In the genomic region with DNA sequence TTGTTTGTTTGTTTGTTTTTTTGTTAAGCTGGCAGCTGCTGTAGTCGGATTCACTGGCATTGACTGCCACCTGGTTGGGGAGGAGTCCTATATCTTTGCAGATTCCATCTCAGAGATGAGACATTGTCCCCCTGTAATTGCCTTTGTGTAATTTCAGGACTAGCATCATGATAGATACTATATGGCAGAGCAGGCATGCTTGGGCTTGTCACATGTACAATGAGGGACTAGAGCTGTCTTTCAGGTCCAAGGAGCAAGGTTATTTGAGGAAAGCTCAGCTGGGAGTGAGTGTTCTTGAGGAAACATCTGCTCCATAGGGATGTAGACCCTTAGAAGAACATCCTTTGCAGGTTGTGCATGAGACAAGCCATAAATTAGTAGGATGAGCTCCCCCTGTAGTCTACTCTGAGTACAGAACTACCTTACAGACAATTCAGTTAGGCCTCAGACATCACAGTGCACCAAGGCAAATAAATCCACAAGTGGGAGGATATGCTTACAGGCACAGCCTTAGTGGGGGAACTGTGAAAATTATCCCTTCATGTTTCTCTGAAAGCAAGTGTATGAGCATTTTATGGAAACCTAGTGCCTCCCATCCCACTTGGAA, we compare ENCODE assay signal across 10 cellular contexts.
DNase-seq lines count a peak whose midpoint lies in the region; ATAC-seq and TF ChIP-seq lines count a peak whose summit lies in the region.
"Had no signal": no experiment of that assay in that cellular context is flagged by ENCODE, and none has a peak within 500 bp of the region (broad histone marks: within the 10 kb centered on the region; RNA-seq: fewer than 3 reads in every experiment).

No MANE protein-coding gene starts in this region.

- no peaks in the 10 kb centered on the region for H3K36me3 Mint-ChIP-seq in neural crest cell (ENCODE audit: low read depth)
- H3K36me3 Mint-ChIP-seq in CD8-positive, alpha-beta T cell, result no peaks in the 10 kb centered on the region

- no peaks in the 10 kb centered on the region for H3K4me1 ChIP-seq in Loucy (ENCODE audit: insufficient read depth, low read length, poor library complexity, severe bottlenecking)
- peaks cover 11% of the 10 kb centered on the region for H3K4me1 ChIP-seq in mammary epithelial cell (ENCODE audit: insufficient read depth, low read length)
- H3K4me1 ChIP-seq in CD8-positive, alpha-beta T cell (ENCODE audit: insufficient read depth, low read length), result no peaks in the 10 kb centered on the region

- CTCF ChIA-PET in mammary epithelial cell (lab: Charles Lee; ENCODE audit: low non-redundant PET), result interaction anchor here (0.6 to 0.7 kb wide), 3 partner anchors 115 to 653 kb away, joined by 3 to 4 read pairs (median 3); no protein-coding TSS in a partner anchor
- CTCF ChIA-PET in CD8-positive, alpha-beta T cell (lab: Charles Lee), result interaction anchor here (0.6 kb wide), 1 partner anchor 1855 kb away, joined by 3 read pairs; no protein-coding TSS in a partner anchor

- H3K4me2 ChIP-seq in Loucy (ENCODE audit: low read depth, low read length, poor library complexity, severe bottlenecking) (no peak overlapping the region), mammary epithelial cell (ENCODE audit: insufficient read depth, low read depth, low read length) (no peak overlapping the region)

- H3K36me3 ChIP-seq in Loucy (ENCODE audit: insufficient read depth, low read length) (no peaks in the 10 kb centered on the region), mammary epithelial cell (ENCODE audit: insufficient read depth, low read length) (no peaks in the 10 kb centered on the region)
- H3K36me3 ChIP-seq in CD8-positive, alpha-beta T cell (ENCODE audit: insufficient read depth, low read length), result no peaks in the 10 kb centered on the region
- H3K36me3 ChIP-seq: esophagus squamous epithelium had no signal

- no peaks in the 10 kb centered on the region for H3F3A ChIP-seq in Loucy (ENCODE audit: low read depth)

- H3K27ac Mint-ChIP-seq in neural crest cell (ENCODE audit: unreplicated experiment), result no peak overlapping the region
- no peak overlapping the region for H3K27ac Mint-ChIP-seq in CD8-positive, alpha-beta T cell
- H3K27ac Mint-ChIP-seq: stimulated activated naive CD8-positive, alpha-beta T cell treated with anti-CD3 and anti-CD28 coated beads, Interleukin-15, Interleukin-2, amounts not matched to agents 100 ng/mL and 50 ng/mL, for 24 hours had no signal

- H3K4me3 ChIP-seq in Loucy (ENCODE audit: low read length, poor library complexity, severe bottlenecking) (no peak overlapping the region), mammary epithelial cell (replicated peaks in 1 of 3; ENCODE audit: insufficient read depth in 1 of 3, low read depth in 2 of 3, low read length in 3 of 3) (no peak overlapping the region)
- no peak overlapping the region for H3K4me3 ChIP-seq in CD8-positive, alpha-beta T cell (ENCODE audit: low read depth, low read length)
- H3K4me3 ChIP-seq: esophagus squamous epithelium had no signal

- H4K20me1 ChIP-seq in Loucy (ENCODE audit: insufficient read depth, low read length, poor library complexity, severe bottlenecking) (no peaks in the 10 kb centered on the region), mammary epithelial cell (ENCODE audit: insufficient read depth, low read length) (no peaks in the 10 kb centered on the region)

- no peak overlapping the region for H3K9ac ChIP-seq in Loucy (ENCODE audit: low read depth, low read length, poor library complexity, severe bottlenecking)
- no peak overlapping the region for H3K9ac ChIP-seq in mammary epithelial cell (ENCODE audit: insufficient read depth, low read length)

- no peak overlapping the region for H2AFZ ChIP-seq in Loucy (ENCODE audit: low read length)
- H2AFZ ChIP-seq in mammary epithelial cell (ENCODE audit: low read depth, low read length), result peak overlapping the region; percentile 60

- BruUV-seq in mammary epithelial cell (replicated peaks; lab: Mats Ljungman, UMichigan), result no TSS peak

- in situ Hi-C loops in mammary epithelial cell (cut with MboI; ENCODE audit: low sequenced_read_pairs in 2 of 2), result loop anchor here in 1 of 2 donors (10.0 kb wide), 1 partner anchor 265 kb away; no protein-coding TSS in a partner anchor

- dilution Hi-C loops in mammary epithelial cell (cut with HindIII; ENCODE audit: low sequenced_read_pairs), result no loop called here

- TF ChIP-seq CTCF in Loucy (conservative IDR thresholded peaks at IDR 0.05; ENCODE audit: low read length) (peak; percentile 45), mammary epithelial cell (conservative IDR thresholded peaks at IDR 0.05 in 1 of 2, IDR thresholded peaks at IDR 0.05 in 1 of 2; ENCODE audit: extremely low read depth in 1 of 2, insufficient read depth in 1 of 2, low read depth in 1 of 2, low read length in 2 of 2) (peak; percentile 21 to 30), neural crest cell (conservative IDR thresholded peaks at IDR 0.05) (peak; percentile 33)
- no peak for TF ChIP-seq CTCF in CD8-positive, alpha-beta T cell (IDR thresholded peaks at IDR 0.05)

- intact Hi-C loops in mammary epithelial cell (cut with micrococcal nuclease), result loop anchor here (1.0 to 2.0 kb wide), 8 partner anchors 61 to 1097 kb away; no protein-coding TSS in a partner anchor
- intact Hi-C loops in CD8-positive, alpha-beta T cell (cut with DNase I, micrococcal nuclease), result loop anchor here (2.0 to 5.0 kb wide), 2 partner anchors 1893 kb away; no protein-coding TSS in a partner anchor

- H3K79me2 ChIP-seq in Loucy (ENCODE audit: insufficient read depth, low read length), result no peaks in the 10 kb centered on the region
- no peaks in the 10 kb centered on the region for H3K79me2 ChIP-seq in mammary epithelial cell (ENCODE audit: insufficient read depth, low read length)

- no peaks in the 10 kb centered on the region for H3K9me3 Mint-ChIP-seq in neural crest cell
- H3K9me3 Mint-ChIP-seq in CD8-positive, alpha-beta T cell, result no peaks in the 10 kb centered on the region
- H3K9me3 Mint-ChIP-seq: stimulated activated naive CD8-positive, alpha-beta T cell treated with anti-CD3 and anti-CD28 coated beads, Interleukin-15, Interleukin-2, amounts not matched to agents 100 ng/mL and 50 ng/mL, for 24 hours had no signal

- no peaks in the 10 kb centered on the region for H3K27me3 ChIP-seq in Loucy (ENCODE audit: insufficient read depth, low read length, poor library complexity, severe bottlenecking)
- H3K27me3 ChIP-seq in mammary epithelial cell (ENCODE audit: insufficient read depth, low read length), result no peaks in the 10 kb centered on the region
- H3K27me3 ChIP-seq in CD8-positive, alpha-beta T cell (ENCODE audit: insufficient read depth, low read length), result no peaks in the 10 kb centered on the region
- H3K27me3 ChIP-seq: esophagus squamous epithelium had no signal

- H3K9me2 ChIP-seq in Loucy (replicated peaks; ENCODE audit: low read depth, low read length), result no peaks in the 10 kb centered on the region

- DNase-seq in NCI-H748 (lab: John Stamatoyannopoulos, UW; ENCODE audit: unreplicated experiment), result peak; percentile 77
- DNase-seq in NCI-H748 treated with DMSO at 0.1 percent for 48 hours (lab: John Stamatoyannopoulos, UW), result no peak
- peak; percentile 54 for DNase-seq in mammary epithelial cell
- DNase-seq in neural crest cell (ENCODE audit: low read depth, low spot score), result no peak
- DNase-seq in CD8-positive, alpha-beta T cell, result no peak
- DNase-seq: esophagus squamous epithelium had no signal

- no peaks in the 10 kb centered on the region for H3K9me3 ChIP-seq in Loucy (ENCODE audit: insufficient read depth, low read depth, low read length)
- no peaks in the 10 kb centered on the region for H3K9me3 ChIP-seq in mammary epithelial cell (replicated peaks; ENCODE audit: insufficient read depth, low read length)
- H3K9me3 ChIP-seq in CD8-positive, alpha-beta T cell (ENCODE audit: low read length), result no peaks in the 10 kb centered on the region
- H3K9me3 ChIP-seq: esophagus squamous epithelium had no signal

- H3K27ac ChIP-seq in mammary epithelial cell (ENCODE audit: insufficient read depth, low read depth, low read length), result peak overlapping the region; percentile 39
- H3K27ac ChIP-seq in CD8-positive, alpha-beta T cell (ENCODE audit: low read depth, low read length), result no peak overlapping the region
- H3K27ac ChIP-seq: esophagus squamous epithelium had no signal

- ATAC-seq in GM21381 (IDR thresholded peaks at IDR 0.05; ENCODE audit: unreplicated experiment), result no peak
- no peak for ATAC-seq in CD8-positive, alpha-beta T cell
- ATAC-seq in HG02938 (IDR thresholded peaks at IDR 0.05; ENCODE audit: unreplicated experiment), result no peak

- POLR2A ChIA-PET in CD8-positive, alpha-beta T cell (lab: Charles Lee), result no interaction called here

- no peak overlapping the region for H3K4me3 Mint-ChIP-seq in neural crest cell
- H3K4me3 Mint-ChIP-seq in CD8-positive, alpha-beta T cell, result no peak overlapping the region
- H3K4me3 Mint-ChIP-seq: stimulated activated naive CD8-positive, alpha-beta T cell treated with anti-CD3 and anti-CD28 coated beads, Interleukin-15, Interleukin-2, amounts not matched to agents 100 ng/mL and 50 ng/mL, for 24 hours had no signal

- H3K27me3 Mint-ChIP-seq in neural crest cell (ENCODE audit: low read depth), result no peaks in the 10 kb centered on the region
- no peaks in the 10 kb centered on the region for H3K27me3 Mint-ChIP-seq in CD8-positive, alpha-beta T cell (ENCODE audit: low read depth)
- H3K27me3 Mint-ChIP-seq: stimulated activated naive CD8-positive, alpha-beta T cell treated with anti-CD3 and anti-CD28 coated beads, Interleukin-15, Interleukin-2, amounts not matched to agents 100 ng/mL and 50 ng/mL, for 24 hours had no signal

- H3K4me1 Mint-ChIP-seq in neural crest cell, result no peaks in the 10 kb centered on the region
- no peaks in the 10 kb centered on the region for H3K4me1 Mint-ChIP-seq in CD8-positive, alpha-beta T cell (ENCODE audit: low read depth)

- 82% methylated on average over 1 of the region's 1 CpG for WGBS in mammary epithelial cell (ENCODE audit: low coverage, missing lambda C conversion rate)

Comparison
In these comparisons a context has a peak if more than half of its experiments do, and no peak if none do; other contexts are left out.
1. DNase-seq: peak in NCI-H748 (single experiment) and mammary epithelial cell (single experiment); none in NCI-H748 treated with DMSO at 0.1 percent for 48 hours (single experiment), neural crest cell (single experiment) and CD8-positive, alpha-beta T cell (0 of 7).